ENCODE assay signal across 32 cellular contexts in genomic region chr5:1273745-1274144, GRCh38. TPM values are rescaled to one million over a fixed set of nuclear protein-coding genes. Genes with fewer than 3 reads are reported as not detected.
"Had no signal": no experiment of that assay in that cellular context is flagged by ENCODE, and none has a peak within 500 bp of the region (broad histone marks: within the 10 kb centered on the region; RNA-seq: fewer than 3 reads in every experiment).

No MANE protein-coding gene starts in this region.

- H3K4me3 Mint-ChIP-seq: mesothelial cell of epicardium; naive B cell; natural killer cell; nephron progenitor cell; neural progenitor cell; stimulated activated naive B cell treated with anti-CD40 and anti-IgM and Interleukin-4, amounts not matched to agents 10 μg/mL and 1 μg/mL and 100 μg/mL, for 72 hours had no signal

- DNase-seq: islet precursor cell; left ventricle myocardium inferior; mesendoderm; naive B cell; natural killer cell; nephron progenitor cell; occipital lobe; psoas muscle; right lobe of liver; stimulated activated CD4-positive, alpha-beta T cell treated with anti-CD3 and anti-CD28 coated beads, Interleukin-2, amount 100 ng/mL, for 24 hours; stimulated activated CD4-positive, alpha-beta T cell treated with anti-CD3 and anti-CD28 coated beads, Interleukin-4, amount 100 ng/mL, for 1 hour; stimulated activated naive B cell treated with anti-CD40 and anti-IgM and Interleukin-4, amounts not matched to agents 10 μg/mL and 1 μg/mL and 100 μg/mL, for 72 hours; stimulated activated naive CD8-positive, alpha-beta T cell treated with anti-CD3 and anti-CD28 coated beads, Interleukin-15, Interleukin-2, amounts not matched to agents 100 U/mL and 50 U/mL, for 24 hours; stomach; testis; thyroid gland; transverse colon; upper lobe of left lung had no signal

- H3K27me3 Mint-ChIP-seq: naive B cell; stimulated activated naive B cell treated with anti-CD40 and anti-IgM and Interleukin-4, amounts not matched to agents 10 μg/mL and 1 μg/mL and 100 μg/mL, for 72 hours had no signal

- H3K9me3 ChIP-seq: neutrophil, psoas muscle, right lobe of liver, testis, thyroid gland, transverse colon, upper lobe of left lung, vagina had no signal

- H3K9me3 Mint-ChIP-seq: mesothelial cell of epicardium, natural killer cell, nephron progenitor cell, neural progenitor cell had no signal

- H3K36me3 Mint-ChIP-seq: mesothelial cell of epicardium, naive B cell, natural killer cell had no signal

- H3K27ac Mint-ChIP-seq: mesothelial cell of epicardium; naive B cell; natural killer cell; nephron progenitor cell; neural progenitor cell; stimulated activated naive B cell treated with anti-CD40 and anti-IgM and Interleukin-4, amounts not matched to agents 10 μg/mL and 1 μg/mL and 100 μg/mL, for 72 hours had no signal

- H3K9ac ChIP-seq: neural progenitor cell, parathyroid adenoma had no signal

- H3K27me3 ChIP-seq: neural progenitor cell, neutrophil, right lobe of liver, stomach, testis, thyroid gland, transverse colon, upper lobe of left lung, vagina had no signal

- H2AFZ ChIP-seq: neural progenitor cell, parathyroid adenoma had no signal

- H3K79me2 ChIP-seq: parathyroid adenoma had no signal

- H3K4me2 ChIP-seq: neural progenitor cell, smooth muscle cell had no signal

- H3K27ac ChIP-seq: left ventricle myocardium inferior, neural progenitor cell, neutrophil, parathyroid adenoma, psoas muscle, right lobe of liver, stomach, testis, thyroid gland, transverse colon, upper lobe of left lung, vagina had no signal

- H3K4me1 Mint-ChIP-seq: mesothelial cell of epicardium; naive B cell; nephron progenitor cell; neural progenitor cell; stimulated activated naive B cell treated with anti-CD40 and anti-IgM and Interleukin-4, amounts not matched to agents 10 μg/mL and 1 μg/mL and 100 μg/mL, for 72 hours had no signal

- H3K36me3 ChIP-seq: left ventricle myocardium inferior, neural progenitor cell, neutrophil, right lobe of liver, stomach, thyroid gland, transverse colon, upper lobe of left lung, vagina had no signal

- ATAC-seq: natural killer cell; psoas muscle; right lobe of liver; stimulated activated naive B cell treated with anti-CD40 and anti-IgM and Interleukin-4, amounts not matched to agents 10 μg/mL and 1 μg/mL and 100 μg/mL, for 72 hours; stimulated activated naive CD8-positive, alpha-beta T cell treated with anti-CD3 and anti-CD28 coated beads, Interleukin-15, Interleukin-2, amounts not matched to agents 100 U/mL and 50 U/mL, for 24 hours had no signal

- H3K4me3 ChIP-seq: left ventricle myocardium inferior, lung, neural progenitor cell, psoas muscle, right lobe of liver, smooth muscle cell, stomach, testis, thyroid gland, transverse colon, upper lobe of left lung, vagina had no signal

- H3K4me1 ChIP-seq: left ventricle myocardium inferior, neural progenitor cell, parathyroid adenoma, psoas muscle, right lobe of liver, stomach, testis, thyroid gland, transverse colon, upper lobe of left lung, vagina had no signal

RNA-seq across cellular contexts. Expression of gene TERT, which starts 21.1 kb away (rescaled TPM):
- total RNA-seq: kidney epithelial cell, left ventricle myocardium inferior, lung, natural killer cell, occipital lobe, osteocyte, psoas muscle, right lobe of liver, skeletal muscle tissue, smooth muscle cell, thyroid gland, transverse colon, urinary bladder, vagina had no signal
- polyA plus RNA-seq: psoas muscle, smooth muscle cell, urinary bladder had no signal

RNA-seq across cellular contexts. Expression of gene SLC6A18, which starts 48.6 kb away (rescaled TPM):
- total RNA-seq: kidney epithelial cell, left ventricle myocardium inferior, lower leg skin, lung, mesothelial cell of epicardium, mononuclear cell, natural killer cell, occipital lobe, osteocyte, posterior vena cava, psoas muscle, right lobe of liver, skeletal muscle tissue, smooth muscle cell, stomach, thyroid gland, transverse colon, upper lobe of left lung, urinary bladder, vagina had no signal
- polyA plus RNA-seq: lung, psoas muscle, smooth muscle cell, stomach, urinary bladder had no signal
